28 cellular contexts compared by ENCODE assay signal in the genomic region with DNA sequence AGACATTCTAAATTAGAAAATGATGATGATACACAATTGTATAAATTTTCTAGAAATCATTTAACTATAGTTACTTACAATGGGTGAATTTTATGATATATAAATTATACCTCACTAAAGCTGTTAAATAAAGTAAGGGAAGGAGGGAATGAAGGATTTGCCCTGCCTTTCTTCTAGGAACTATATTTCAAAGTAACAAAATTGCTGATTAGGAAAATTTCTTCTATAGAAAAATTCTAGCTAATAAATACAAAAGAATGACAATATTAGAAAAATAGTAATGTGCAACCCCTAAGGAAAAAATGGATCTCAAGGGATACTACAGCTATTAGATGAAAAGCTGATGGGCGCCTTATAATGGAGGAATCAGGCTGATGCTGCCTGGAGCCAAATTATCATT.
"Had no signal": no experiment of that assay in that cellular context is flagged by ENCODE, and none has a peak within 500 bp of the region (broad histone marks: within the 10 kb centered on the region; RNA-seq: fewer than 3 reads in every experiment).

No MANE protein-coding gene starts in this region.

- H3K36me3 ChIP-seq: colonic mucosa had no signal

- ATAC-seq: effector memory CD8-positive, alpha-beta T cell; esophagus mucosa; foreskin keratinocyte; gastrocnemius medialis; gastroesophageal sphincter; heart left ventricle; heart right ventricle had no signal

- H3K4me1 ChIP-seq: colonic mucosa, esophagus muscularis mucosa, esophagus squamous epithelium, foreskin keratinocyte, gastrocnemius medialis, heart left ventricle, heart right ventricle had no signal

- H3K27me3 ChIP-seq: colonic mucosa, dorsolateral prefrontal cortex, esophagus muscularis mucosa, esophagus squamous epithelium, foreskin keratinocyte, gastrocnemius medialis, gastroesophageal sphincter, heart left ventricle, heart right ventricle, hepatocyte had no signal

- H3K27ac ChIP-seq: colonic mucosa, coronary artery, epithelial cell of prostate, esophagus muscularis mucosa, esophagus squamous epithelium, foreskin keratinocyte, gastrocnemius medialis, gastroesophageal sphincter, heart left ventricle, heart right ventricle, hepatocyte had no signal

- DNase-seq: colonic mucosa; cortex of kidney; dermis blood vessel endothelial cell; dorsolateral prefrontal cortex; effector CD4-positive, alpha-beta T cell; effector CD8-positive, alpha-beta T cell; effector memory CD4-positive, alpha-beta T cell; effector memory CD8-positive, alpha-beta T cell; endodermal cell; erythroblast; esophagus squamous epithelium; foreskin fibroblast; foreskin keratinocyte; foreskin melanocyte; gastrocnemius medialis; glutamatergic neuron; head of caudate nucleus; heart left ventricle; heart right ventricle had no signal

- H3K79me2 ChIP-seq: hepatocyte had no signal

- H3K4me2 ChIP-seq: hepatocyte had no signal

- H2AFZ ChIP-seq: hepatocyte had no signal

- FAIRE-seq: endometrium, endothelial cell of umbilical vein, frontal cortex had no signal

- H3K9me3 ChIP-seq: colonic mucosa, gastrocnemius medialis, gastroesophageal sphincter had no signal

- H3K4me3 ChIP-seq: colonic mucosa, coronary artery, dorsolateral prefrontal cortex, esophagus muscularis mucosa, esophagus squamous epithelium, gastrocnemius medialis, gastroesophageal sphincter, heart left ventricle, heart right ventricle, hepatocyte had no signal
